1 cellular context compared by ENCODE assay signal in genomic region chr15:44219073-44219472, GRCh38.
TF ChIP-seq lines count a peak whose summit lies in the region.

No MANE protein-coding gene starts in this region.

TF ChIP-seq in IMR-90, 13 proteins besides CTCF, POLR2A, EP300 and RAD21 (continued from another document):
- TF ChIP-seq, protein P1, sequence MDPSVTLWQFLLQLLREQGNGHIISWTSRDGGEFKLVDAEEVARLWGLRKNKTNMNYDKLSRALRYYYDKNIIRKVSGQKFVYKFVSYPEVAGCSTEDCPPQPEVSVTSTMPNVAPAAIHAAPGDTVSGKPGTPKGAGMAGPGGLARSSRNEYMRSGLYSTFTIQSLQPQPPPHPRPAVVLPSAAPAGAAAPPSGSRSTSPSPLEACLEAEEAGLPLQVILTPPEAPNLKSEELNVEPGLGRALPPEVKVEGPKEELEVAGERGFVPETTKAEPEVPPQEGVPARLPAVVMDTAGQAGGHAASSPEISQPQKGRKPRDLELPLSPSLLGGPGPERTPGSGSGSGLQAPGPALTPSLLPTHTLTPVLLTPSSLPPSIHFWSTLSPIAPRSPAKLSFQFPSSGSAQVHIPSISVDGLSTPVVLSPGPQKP (IDR thresholded peaks at IDR 0.05; ENCODE audit: borderline replicate concordance, low read depth, low read length): no peak
